ENCODE assay signal across 1 cellular context in genomic region chr17:63537991-63538692, GRCh38.
TF ChIP-seq lines count a peak whose summit lies in the region.

No MANE protein-coding gene starts in this region.

TF ChIP-seq in IMR-90, 13 proteins besides CTCF, POLR2A, EP300 and RAD21 (continued from another document):
- no peak for TF ChIP-seq NFE2L2 (IDR thresholded peaks at IDR 0.05; ENCODE audit: low read depth, low read length)
- no peak for TF ChIP-seq MAZ (IDR thresholded peaks at IDR 0.05; ENCODE audit: borderline replicate concordance, low read depth, low read length)
- TF ChIP-seq CHD1 (IDR thresholded peaks at IDR 0.05; ENCODE audit: low read depth, low read length) = no peak
- TF ChIP-seq BHLHE40 (IDR thresholded peaks at IDR 0.05; ENCODE audit: low read depth, low read length) = no peak
- TF ChIP-seq MAFK (IDR thresholded peaks at IDR 0.05; ENCODE audit: low read depth, low read length) = no peak
